In genomic region chr12:81639196-81639595, GRCh38 we compare ENCODE assay signal across 22 cellular contexts.
DNase-seq lines count a peak whose midpoint lies in the region; ATAC-seq and TF ChIP-seq lines count a peak whose summit lies in the region.
"Had no signal": no experiment of that assay in that cellular context is flagged by ENCODE, and none has a peak within 500 bp of the region (broad histone marks: within the 10 kb centered on the region; RNA-seq: fewer than 3 reads in every experiment).

No MANE protein-coding gene starts in this region.

- no peak overlapping the region for H3K27ac ChIP-seq in GM23248
- H3K27ac ChIP-seq: RWPE1, SJCRH30 had no signal

- H3K9me3 ChIP-seq in GM23248 (ENCODE audit: low read depth): no peaks in the 10 kb centered on the region
- H3K9me3 ChIP-seq: BE2C, SJCRH30 had no signal

- H2AFZ ChIP-seq in GM23248: no peak overlapping the region

- no peaks in the 10 kb centered on the region for H3K9me3 Mint-ChIP-seq in nephron progenitor cell

- H4K20me1 ChIP-seq in GM23248 (ENCODE audit: insufficient read depth): no peaks in the 10 kb centered on the region

- 15 to 19% methylated on average over 1 of the region's 1 CpG for WGBS in GM23248 (ENCODE audit: low coverage in 1 of 2, low lambda C conversion rate in 2 of 2, missing lambda C conversion rate in 2 of 2), 2 experiments

- in situ Hi-C loops in GM23248 (cut with MboI): no loop called here

- peak overlapping the region; percentile 38 for H3K27ac Mint-ChIP-seq in nephron progenitor cell
- H3K27ac Mint-ChIP-seq: CD4-positive, alpha-beta memory T cell; IgD-negative memory B cell had no signal

- no peaks in the 10 kb centered on the region for H3K79me2 ChIP-seq in GM23248 (ENCODE audit: insufficient read depth)

- H3K27me3 ChIP-seq in GM23248 (replicated peaks; ENCODE audit: insufficient read depth): 0 out of 2 replicates have a peak, but pooled peaks cover 3% of the 10 kb centered on the region
- no peaks in the 10 kb centered on the region for H3K27me3 ChIP-seq in H7 (ENCODE audit: control insufficient read depth, insufficient read depth, low read length)
- H3K27me3 ChIP-seq: BE2C, SJCRH30 had no signal

- no peaks in the 10 kb centered on the region for H3K36me3 Mint-ChIP-seq in nephron progenitor cell (ENCODE audit: low read depth)
- H3K36me3 Mint-ChIP-seq: CD4-positive, alpha-beta memory T cell had no signal

- H3K4me3 ChIP-seq in GM23248 (no peak overlapping the region), choroid plexus epithelial cell (ENCODE audit: low read depth, low read length) (no peak overlapping the region), H7 (ENCODE audit: insufficient read depth, low read depth, low read length) (no peak overlapping the region)
- H3K4me3 ChIP-seq: SJCRH30 had no signal

- DNase-seq in GM23248 (peak; percentile 4), NCI-H226 (peak; percentile 14), choroid plexus epithelial cell (ENCODE audit: low read depth) (peak; percentile 48), nephron progenitor cell (no peak), T1000 (lab: John Stamatoyannopoulos, UW) (no peak), H7 (no peak), NCI-H526 (lab: John Stamatoyannopoulos, UW) (no peak)
- DNase-seq: ACHN; BE2C; CD4-positive, alpha-beta memory T cell; DMS79 treated with DMSO at 0.1 percent for 48 hours; GF-D8; MV-4-11; NCI-H1436; NCI-H2081; NCI-H345; NCI-H69; NK-92 treated with Interleukin-12 subunit alpha and Interleukin-12 subunit beta, amount 100 ng/mL, for 24 hours; SJCRH30 had no signal

- H3K9me2 ChIP-seq in GM23248 (ENCODE audit: insufficient read depth): no peaks in the 10 kb centered on the region

- H3K4me1 Mint-ChIP-seq in nephron progenitor cell: no peaks in the 10 kb centered on the region
- H3K4me1 Mint-ChIP-seq: CD4-positive, alpha-beta memory T cell; IgD-negative memory B cell had no signal

- no peak overlapping the region for H3K9ac ChIP-seq in GM23248

- no peak overlapping the region for H3K4me2 ChIP-seq in GM23248 (ENCODE audit: unreplicated experiment)

- H3K4me3 Mint-ChIP-seq in nephron progenitor cell: no peak overlapping the region
- H3K4me3 Mint-ChIP-seq: CD4-positive, alpha-beta memory T cell; IgD-negative memory B cell had no signal

- H3K27me3 Mint-ChIP-seq in nephron progenitor cell (ENCODE audit: low read depth, poor library complexity): peaks cover 2% of the 10 kb centered on the region
- H3K27me3 Mint-ChIP-seq: CD4-positive, alpha-beta memory T cell; IgD-negative memory B cell had no signal

- no peaks in the 10 kb centered on the region for H3K36me3 ChIP-seq in GM23248 (ENCODE audit: low read depth)
- H3K36me3 ChIP-seq in H7 (replicated peaks; ENCODE audit: control insufficient read depth, insufficient read depth, low read length): no peaks in the 10 kb centered on the region
- H3K36me3 ChIP-seq: BE2C, SJCRH30 had no signal

- TF ChIP-seq CTCF in choroid plexus epithelial cell (conservative IDR thresholded peaks at IDR 0.05; ENCODE audit: low read depth, low read length) (no peak), nephron progenitor cell (IDR thresholded peaks at IDR 0.05) (no peak)

- H3K4me1 ChIP-seq in GM23248 (ENCODE audit: insufficient read depth): no peaks in the 10 kb centered on the region
- H3K4me1 ChIP-seq: BE2C, SJCRH30 had no signal

- no peaks in the 10 kb centered on the region for H3F3A ChIP-seq in GM23248 (ENCODE audit: insufficient read depth)

- no peak for ATAC-seq in HG02884 (IDR thresholded peaks at IDR 0.05; ENCODE audit: unreplicated experiment)

Comparison
In these comparisons a context has a peak if more than half of its experiments do, and no peak if none do; other contexts are left out.
1. DNase-seq: peak in GM23248 (single experiment), NCI-H226 (single experiment) and choroid plexus epithelial cell (single experiment); none in nephron progenitor cell (single experiment), T1000 (single experiment), H7 (single experiment) and NCI-H526 (0 of 2).